1 cellular context compared by ENCODE assay signal in the genomic region with DNA sequence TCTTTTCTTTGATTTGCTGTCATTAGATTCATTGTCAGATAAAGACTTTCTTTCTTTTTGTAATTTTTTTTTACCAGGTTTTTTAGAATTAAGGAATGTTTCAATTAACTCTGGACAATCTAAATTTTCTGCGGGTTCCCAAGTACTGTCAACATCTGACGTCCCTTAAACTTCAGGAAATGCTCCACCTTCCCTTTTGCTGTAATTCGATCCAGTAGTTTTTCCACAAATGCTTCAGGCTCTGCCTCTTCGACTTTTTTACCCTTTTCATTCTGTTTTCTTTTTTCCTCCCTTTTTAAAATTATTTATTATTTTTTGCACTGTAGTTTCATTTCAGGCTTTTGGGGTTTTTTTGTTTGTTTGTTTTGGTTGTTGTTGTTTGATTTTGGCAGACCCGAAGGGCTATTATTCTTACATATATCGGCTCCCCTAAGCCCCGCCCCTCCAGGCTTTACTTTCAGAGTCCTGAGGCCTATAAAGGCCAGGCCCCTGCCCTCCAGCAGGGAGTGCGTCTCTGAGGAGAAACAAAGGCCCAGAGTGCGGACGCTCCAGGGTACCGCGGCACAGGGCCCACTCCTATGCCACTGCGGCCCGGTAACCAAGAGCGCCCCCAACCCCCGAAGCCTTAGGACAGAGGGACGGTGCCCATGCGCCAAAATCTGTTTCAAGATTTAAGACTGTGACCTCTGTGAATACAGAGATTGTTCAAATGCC.
TF ChIP-seq lines count a peak whose summit lies in the region.

No MANE protein-coding gene starts in this region.

TF ChIP-seq in H1, 55 proteins besides CTCF, POLR2A, EP300 and RAD21:
- TF ChIP-seq ZNF274 (IDR thresholded peaks at IDR 0.05; ENCODE audit: borderline replicate concordance, extremely low read depth, low read length) (no peak), TCF12 (IDR thresholded peaks at IDR 0.05; ENCODE audit: low read depth, low read length) (no peak), YY1 (IDR thresholded peaks at IDR 0.05; ENCODE audit: low read depth, low read length) (no peak), RXRA (IDR thresholded peaks at IDR 0.05; ENCODE audit: insufficient read depth, low read depth, low read length) (no peak), SUZ12 (IDR thresholded peaks at IDR 0.05; ENCODE audit: low read length) (no peak), TBP (IDR thresholded peaks at IDR 0.05; ENCODE audit: low read depth, low read length) (no peak), SRF (IDR thresholded peaks at IDR 0.05; ENCODE audit: low read depth, low read length) (no peak), CTBP2 (IDR thresholded peaks at IDR 0.05; ENCODE audit: borderline replicate concordance, insufficient read depth, insufficient read length, low read length) (no peak), CEBPB (IDR thresholded peaks at IDR 0.05; ENCODE audit: low read depth, low read length) (no peak), CBX8 (IDR thresholded peaks at IDR 0.05; ENCODE audit: borderline replicate concordance, low read depth, low read length) (no peak), KDM1A (IDR thresholded peaks at IDR 0.05; ENCODE audit: borderline replicate concordance, low read length) (no peak), BCL11A (IDR thresholded peaks at IDR 0.05; ENCODE audit: low read depth in 2 of 2, low read length in 2 of 2) (no peak), BRCA1 (IDR thresholded peaks at IDR 0.05; ENCODE audit: low read depth, low read length) (no peak)
- TF ChIP-seq, protein P1, sequence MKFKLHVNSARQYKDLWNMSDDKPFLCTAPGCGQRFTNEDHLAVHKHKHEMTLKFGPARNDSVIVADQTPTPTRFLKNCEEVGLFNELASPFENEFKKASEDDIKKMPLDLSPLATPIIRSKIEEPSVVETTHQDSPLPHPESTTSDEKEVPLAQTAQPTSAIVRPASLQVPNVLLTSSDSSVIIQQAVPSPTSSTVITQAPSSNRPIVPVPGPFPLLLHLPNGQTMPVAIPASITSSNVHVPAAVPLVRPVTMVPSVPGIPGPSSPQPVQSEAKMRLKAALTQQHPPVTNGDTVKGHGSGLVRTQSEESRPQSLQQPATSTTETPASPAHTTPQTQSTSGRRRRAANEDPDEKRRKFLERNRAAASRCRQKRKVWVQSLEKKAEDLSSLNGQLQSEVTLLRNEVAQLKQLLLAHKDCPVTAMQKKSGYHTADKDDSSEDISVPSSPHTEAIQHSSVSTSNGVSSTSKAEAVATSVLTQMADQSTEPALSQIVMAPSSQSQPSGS (IDR thresholded peaks at IDR 0.05; ENCODE audit: low read length): no peak
